8 cellular contexts compared by ENCODE assay signal in the genomic region with DNA sequence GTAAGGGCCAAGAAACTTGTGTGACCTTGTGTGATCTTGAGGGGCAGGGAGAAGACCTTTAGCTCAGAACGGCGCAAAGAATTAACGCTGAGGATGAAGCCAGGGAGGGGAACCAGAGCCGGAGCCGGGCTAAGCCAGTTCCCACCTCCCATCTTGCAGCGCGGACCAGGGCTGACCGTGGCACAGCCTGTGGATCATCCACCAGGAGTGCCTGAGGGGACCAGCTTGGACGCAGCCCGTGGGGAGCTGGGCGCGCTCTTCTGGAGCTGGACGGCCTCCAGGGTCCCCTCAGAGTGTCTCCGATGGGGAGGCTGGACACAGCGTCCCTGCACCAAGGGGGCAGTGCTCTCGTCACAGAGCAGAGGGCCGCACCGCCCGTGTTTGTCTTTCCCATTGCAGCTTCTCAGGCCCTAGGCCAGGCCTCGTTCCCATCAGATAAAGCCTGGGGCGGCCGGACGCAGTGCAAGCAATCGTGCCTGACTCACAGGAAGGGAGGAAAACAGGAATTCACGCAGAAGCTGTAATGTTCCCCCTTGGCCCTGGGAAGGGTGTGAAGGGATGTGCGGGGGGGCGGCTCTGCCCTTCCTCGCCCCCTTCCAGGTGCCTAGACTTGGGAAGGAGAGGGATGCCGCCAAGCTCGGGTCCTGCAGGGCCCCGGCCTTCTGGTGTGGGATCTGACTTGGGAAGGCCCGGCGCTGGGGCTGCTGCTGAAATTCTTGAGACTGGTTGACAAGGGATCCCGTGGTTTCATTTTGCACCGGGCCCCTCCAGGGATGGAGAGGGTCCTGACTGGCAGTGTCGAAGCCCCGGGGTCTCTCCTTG.
DNase-seq lines count a peak whose midpoint lies in the region; ATAC-seq and TF ChIP-seq lines count a peak whose summit lies in the region.
"Not testable (repeated sequence)": the region's sequence is repeated elsewhere in the genome, so short reads cannot be mapped to it uniquely, and the experiment has no call there.

No MANE protein-coding gene starts in this region.

- not testable (repeated sequence) for H3K27me3 Mint-ChIP-seq in MCF 10A (ENCODE audit: insufficient read depth, unreplicated experiment)

- POLR2A ChIA-PET in RWPE1 (lab: Yijun Ruan, JAX; ENCODE audit: low non-redundant PET): not testable (repeated sequence)
- POLR2A ChIA-PET in MCF 10A (lab: Yijun Ruan, JAX): interaction anchor here (0.7 kb wide), 1 partner anchor 105 kb away, joined by 3 read pairs; no protein-coding TSS in a partner anchor

- not testable (repeated sequence) for H3K27ac Mint-ChIP-seq in MCF 10A (ENCODE audit: low read depth, unreplicated experiment)

- H2AFZ ChIP-seq in hepatocyte: not testable (repeated sequence)

- not testable (repeated sequence) for H3K4me3 Mint-ChIP-seq in MCF 10A (ENCODE audit: unreplicated experiment)

- H3K9me2 ChIP-seq in hepatocyte (replicated peaks; ENCODE audit: insufficient read depth): not testable (repeated sequence)

- H3K4me3 ChIP-seq in fibroblast of mammary gland (ENCODE audit: control insufficient read depth, low read depth, low read length); hepatocyte; mesodermal cell (ENCODE audit: extremely low read depth, insufficient read depth, low read length, poor library complexity, severe bottlenecking); upper lobe of left lung: not testable (repeated sequence)

- H3K9me3 ChIP-seq in hepatocyte (ENCODE audit: low read depth); mesodermal cell (ENCODE audit: control insufficient read depth, low read length); upper lobe of left lung: not testable (repeated sequence)

- peak; percentile 63 for DNase-seq in EH (ENCODE audit: low read depth)
- not testable (repeated sequence) for DNase-seq in RWPE1 (ENCODE audit: low spot score); hepatocyte (ENCODE audit: low spot score); sciatic nerve (ENCODE audit: low spot score)
- peak; percentile 38 for DNase-seq in MCF 10A (ENCODE audit: unreplicated experiment)
- peak; percentile 38 for DNase-seq in fibroblast of mammary gland (ENCODE audit: low read depth)
- peak in 1 of 2 donors; percentile 59 for DNase-seq in upper lobe of left lung

- H4K20me1 ChIP-seq in hepatocyte (ENCODE audit: insufficient read depth, poor library complexity, severe bottlenecking): not testable (repeated sequence)

- H3K4me1 ChIP-seq in hepatocyte (ENCODE audit: insufficient read depth) (peaks cover 35% of the 10 kb centered on the region), mesodermal cell (ENCODE audit: control insufficient read depth, insufficient read depth, low read length, poor library complexity, severe bottlenecking) (peaks cover 28% of the 10 kb centered on the region), upper lobe of left lung (peaks cover 4 to 10% (median 7%) of the 10 kb centered on the region in 4 donors)

- TF ChIP-seq EP300 in upper lobe of left lung (IDR thresholded peaks at IDR 0.05): peak in 2 of 4 donors; percentile 53 to 79

- not testable (repeated sequence) for H3K9me3 Mint-ChIP-seq in MCF 10A (ENCODE audit: unreplicated experiment)

- CTCF ChIA-PET in RWPE1 (lab: Yijun Ruan, JAX); MCF 10A (lab: Yijun Ruan, JAX): not testable (repeated sequence)

- not testable (repeated sequence) for TF ChIP-seq CTCF in RWPE1 (conservative IDR thresholded peaks at IDR 0.05; ENCODE audit: low read depth); MCF 10A (IDR thresholded peaks at IDR 0.05; ENCODE audit: unreplicated experiment); fibroblast of mammary gland (conservative IDR thresholded peaks at IDR 0.05; ENCODE audit: control insufficient read depth, insufficient read depth, low read depth, low read length); hepatocyte (IDR thresholded peaks at IDR 0.05; ENCODE audit: poor library complexity); upper lobe of left lung (IDR thresholded peaks at IDR 0.05)

- TF ChIP-seq POLR2A in upper lobe of left lung (IDR thresholded peaks at IDR 0.05): not testable (repeated sequence)

- not testable (repeated sequence) for H3K27me3 ChIP-seq in hepatocyte, upper lobe of left lung

- H3K4me2 ChIP-seq in hepatocyte: peak overlapping the region; percentile 44

- H3K36me3 ChIP-seq in hepatocyte (replicated peaks; ENCODE audit: insufficient read depth, low read depth); mesodermal cell (ENCODE audit: control insufficient read depth, insufficient read depth, low read length); upper lobe of left lung: not testable (repeated sequence)

- BruUV-seq in MCF 10A (replicated peaks; lab: Mats Ljungman, UMichigan): not testable (repeated sequence)

- not testable (repeated sequence) for H3K36me3 Mint-ChIP-seq in MCF 10A (ENCODE audit: insufficient read depth, unreplicated experiment)

- H3K4me1 Mint-ChIP-seq in MCF 10A (ENCODE audit: insufficient read depth, unreplicated experiment): not testable (repeated sequence)

- intact Hi-C loops in MCF 10A (cut with micrococcal nuclease); sciatic nerve (cut with DNase I): not testable (repeated sequence)

- WGBS in hepatocyte (ENCODE audit: low lambda C conversion rate, missing lambda C conversion rate): 61% methylated on average over 34 of the region's 37 CpGs
- WGBS in mesodermal cell (ENCODE audit: insufficient coverage in 2 of 2), 2 experiments: 83 to 87% methylated on average over 16 to 21 of the region's 37 CpGs
- WGBS in upper lobe of left lung, 2 donors: 46 to 51% methylated on average over 7 to 15 of the region's 37 CpGs

- not testable (repeated sequence) for H3K79me2 ChIP-seq in hepatocyte

- ATAC-seq in sciatic nerve (peak; percentile 44), upper lobe of left lung (ENCODE audit: low FRiP score in 2 of 2) (peak; percentile 64 to 75)

- H3K27ac ChIP-seq in RWPE1 (peak overlapping the region; percentile 69), hepatocyte (peak overlapping the region; percentile 92), mesodermal cell (ENCODE audit: low read depth, low read length, severe bottlenecking) (peak overlapping the region; percentile 23), upper lobe of left lung (peak overlapping the region in 1 of 4 donors; percentile 10)
